In genomic region chr14:102490456-102490855, GRCh38 we compare ENCODE assay signal across 16 cellular contexts. TPM values are rescaled to one million over a fixed set of nuclear protein-coding genes. Genes with fewer than 3 reads are reported as not detected.
DNase-seq lines count a peak whose midpoint lies in the region; ATAC-seq and TF ChIP-seq lines count a peak whose summit lies in the region.
"Had no signal": no experiment of that assay in that cellular context is flagged by ENCODE, and none has a peak within 500 bp of the region (broad histone marks: within the 10 kb centered on the region; RNA-seq: fewer than 3 reads in every experiment).

No MANE protein-coding gene starts in this region.

- no peaks in the 10 kb centered on the region for H3K4me1 ChIP-seq in right atrium auricular region
- H3K4me1 ChIP-seq in SJCRH30: no peaks in the 10 kb centered on the region
- no peaks in the 10 kb centered on the region for H3K4me1 ChIP-seq in mucosa of descending colon (ENCODE audit: low read depth)
- no peaks in the 10 kb centered on the region for H3K4me1 ChIP-seq in aorta (ENCODE audit: control insufficient read depth in 1 of 2, insufficient read depth in 2 of 2, low read length in 2 of 2)
- H3K4me1 ChIP-seq in esophagus squamous epithelium: peaks cover 0 to 14% (median 0%) of the 10 kb centered on the region in 3 donors

- H3K27ac ChIP-seq in right atrium auricular region (no peak overlapping the region), SJCRH30 (peak overlapping the region; percentile 47), aorta (ENCODE audit: low read depth in 1 of 2, low read length in 2 of 2) (no peak overlapping the region), esophagus squamous epithelium (no peak overlapping the region)
- H3K27ac ChIP-seq: GM23248 had no signal

- H3K27me3 ChIP-seq in right atrium auricular region: no peaks in the 10 kb centered on the region
- H3K27me3 ChIP-seq in SJCRH30: no peaks in the 10 kb centered on the region
- H3K27me3 ChIP-seq in aorta (ENCODE audit: control insufficient read depth in 1 of 2, insufficient read depth in 2 of 2, low read length in 1 of 2): no peaks in the 10 kb centered on the region
- H3K27me3 ChIP-seq in esophagus squamous epithelium: no peaks in the 10 kb centered on the region

- DNase-seq in Right ventricle myocardium superior: peak; percentile 18
- no peak for DNase-seq in right atrium auricular region (ENCODE audit: low spot score)
- DNase-seq in SJCRH30: no peak
- peak in 2 of 3 donors; percentile 13 to 42 for DNase-seq in mucosa of descending colon
- peak; percentile 31 to 62 for DNase-seq in aorta
- no peak for DNase-seq in SIG-M5 (lab: John Stamatoyannopoulos, UW)
- DNase-seq in esophagus squamous epithelium (lab: John Stamatoyannopoulos, UW): no peak
- DNase-seq: 8988T, DMS79 treated with DMSO at 0.1 percent for 48 hours, GM23248, NCI-H1417 treated with DMSO at 0.1 percent for 48 hours, NCI-H187 treated with DMSO at 0.1 percent for 48 hours, NCI-H2227 treated with DMSO at 0.1 percent for 48 hours, NCI-H510A treated with DMSO at 0.1 percent for 48 hours, NCI-H82 had no signal

- H3K9me3 ChIP-seq in right atrium auricular region (no peaks in the 10 kb centered on the region), SJCRH30 (replicated peaks) (no peaks in the 10 kb centered on the region), mucosa of descending colon (no peaks in the 10 kb centered on the region), aorta (ENCODE audit: control insufficient read depth, low read length) (no peaks in the 10 kb centered on the region), esophagus squamous epithelium (no peaks in the 10 kb centered on the region)

- ATAC-seq in Right ventricle myocardium superior (ENCODE audit: poor library complexity) (no peak), mucosa of descending colon (no peak), aorta (ENCODE audit: low FRiP score) (no peak), GM18868 (IDR thresholded peaks at IDR 0.05; ENCODE audit: unreplicated experiment) (no peak)

- H3K36me3 ChIP-seq in right atrium auricular region: no peaks in the 10 kb centered on the region
- no peaks in the 10 kb centered on the region for H3K36me3 ChIP-seq in SJCRH30
- no peaks in the 10 kb centered on the region for H3K36me3 ChIP-seq in mucosa of descending colon (ENCODE audit: low read depth)
- H3K36me3 ChIP-seq in aorta (ENCODE audit: control insufficient read depth in 1 of 2, insufficient read depth in 2 of 2, low read length in 1 of 2): no peaks in the 10 kb centered on the region
- H3K36me3 ChIP-seq in esophagus squamous epithelium: peaks cover 0 to 4% (median 0%) of the 10 kb centered on the region in 3 donors

- TF ChIP-seq POLR2A in esophagus squamous epithelium (IDR thresholded peaks at IDR 0.05): no peak

- TF ChIP-seq CTCF in right atrium auricular region (IDR thresholded peaks at IDR 0.05) (no peak), mucosa of descending colon (IDR thresholded peaks at IDR 0.05) (no peak), esophagus squamous epithelium (IDR thresholded peaks at IDR 0.05) (no peak)

- WGBS in aorta, 2 donors: 68 to 71% methylated on average over 18 of the region's 18 CpGs
- WGBS in esophagus squamous epithelium, 2 donors: 86 to 96% methylated on average over 11 to 12 of the region's 18 CpGs

- no peak overlapping the region for H3K4me3 ChIP-seq in right atrium auricular region
- H3K4me3 ChIP-seq in SJCRH30: no peak overlapping the region
- H3K4me3 ChIP-seq in mucosa of descending colon: no peak overlapping the region
- no peak overlapping the region for H3K4me3 ChIP-seq in aorta (ENCODE audit: low read length in 2 of 2)
- H3K4me3 ChIP-seq in esophagus squamous epithelium: no peak overlapping the region
- H3K4me3 ChIP-seq: GM23248 had no signal

- intact Hi-C loops in Right ventricle myocardium superior (cut with DNase I) (no loop called here), mucosa of descending colon (cut with DNase I, micrococcal nuclease) (no loop called here), aorta (cut with DNase I) (no loop called here), esophagus squamous epithelium (cut with DNase I) (no loop called here)

RNA-seq across cellular contexts. Expression of gene ANKRD9, which starts 19.1 kb away (rescaled TPM):
- total RNA-seq in Right ventricle myocardium superior: 159 TPM
- total RNA-seq in right atrium auricular region: 100 to 1,000 TPM; 144 to 158 TPM
- 19.9 and 20.5 TPM in 2 replicates for total RNA-seq in SJCRH30 (2014; rRNA removed; shearing (Covaris generic))
- 100 to 1,000 TPM in 1 of 3 donors, 10 to 100 TPM in 2; 75.6 to 100 (median 84.7) TPM for total RNA-seq in mucosa of descending colon
- total RNA-seq in aorta: 10 to 100 TPM; 13.7 to 15.0 TPM
- 1 to 10 TPM; 3.0 to 5.7 TPM for polyA plus RNA-seq in aorta
- total RNA-seq in esophagus squamous epithelium: 10 to 100 TPM; 20.0 to 39.0 (median 30.2) TPM

Comparison
In these comparisons a context has a peak if more than half of its experiments do, and no peak if none do; other contexts are left out.
1. DNase-seq: peak in Right ventricle myocardium superior (single experiment), mucosa of descending colon (2 of 3) and aorta (2 of 2); none in right atrium auricular region (single experiment), SJCRH30 (0 of 2), SIG-M5 (single experiment) and esophagus squamous epithelium (single experiment).